Comparison of ENCODE assay signal across 8 cellular contexts in the genomic region with DNA sequence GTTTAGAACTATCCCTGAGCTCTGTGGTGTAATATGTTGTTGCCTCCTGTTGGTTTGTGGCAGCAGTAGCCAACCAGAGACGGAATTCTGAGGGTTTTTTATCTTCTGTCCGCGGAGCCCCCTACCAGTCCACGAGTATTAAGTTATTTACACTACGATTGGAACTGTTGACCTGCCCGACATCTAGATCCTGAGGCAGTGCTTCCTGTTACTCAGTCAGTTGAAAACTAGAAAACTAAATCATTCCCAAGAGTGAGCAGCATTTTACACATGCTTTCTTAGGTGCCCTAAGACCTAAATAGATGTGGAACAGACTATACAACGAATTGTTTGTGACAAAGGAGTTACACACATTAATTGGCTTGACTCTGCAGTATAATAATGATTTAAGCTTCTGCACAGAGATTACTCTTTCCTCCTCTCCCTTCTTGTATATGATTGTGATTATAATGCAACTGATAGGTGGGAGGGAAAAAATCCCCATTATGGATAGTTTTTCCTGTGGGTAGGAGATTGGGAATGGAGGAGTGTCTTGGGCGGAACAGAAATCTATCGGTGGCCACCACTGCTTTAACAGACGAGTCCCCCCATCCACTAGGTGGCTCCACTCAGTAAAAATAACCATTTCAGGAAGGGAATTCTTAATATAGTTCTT. TPM values are rescaled to one million over a fixed set of nuclear protein-coding genes. Genes with fewer than 3 reads are reported as not detected.
DNase-seq lines count a peak whose midpoint lies in the region; ATAC-seq, FAIRE-seq and TF ChIP-seq lines count a peak whose summit lies in the region.

No MANE protein-coding gene starts in this region.

- 0% methylated on average over 10 of the region's 10 CpGs for WGBS in K562 (ENCODE audit: insufficient coverage, low coverage, missing lambda C conversion rate)

- peak overlapping the region; percentile 91 for H3K27ac ChIP-seq in SJSA1
- peak overlapping the region; percentile 97 for H3K27ac ChIP-seq in K562 (ENCODE audit: extremely low read depth, low read depth, low read length)
- peak overlapping the region; percentile 99 for H3K27ac ChIP-seq in kidney (ENCODE audit: low read depth in 2 of 2, low read length in 2 of 2)

- ATAC-seq in K562 (peak; percentile 42), HG03039 (IDR thresholded peaks at IDR 0.05; ENCODE audit: unreplicated experiment) (no peak)

- H4K20me1 ChIP-seq in K562 (replicated peaks; ENCODE audit: control insufficient read depth, insufficient read depth, low read length): peaks cover 9% of the 10 kb centered on the region; the same call in 1 of the 2 replicates

- peak in 1 of 2 experiments; percentile 9; a peak in 1 of 4 replicates for TF ChIP-seq RAD21 in K562 (CRISPR knock-in tag; conservative IDR thresholded peaks at IDR 0.05 in 1 of 2, IDR thresholded peaks at IDR 0.05 in 1 of 2)

- peak overlapping the region; percentile 95 for H3K4me2 ChIP-seq in K562 (ENCODE audit: insufficient read depth, low read length)

- H3K4me3 ChIP-seq in SJSA1 (peak overlapping the region; percentile 92), K562 (peak overlapping the region; percentile 94), kidney (ENCODE audit: low read length in 2 of 2) (peak overlapping the region; percentile 55 to 89)

- H2AFZ ChIP-seq in K562 (ENCODE audit: low read depth, low read length): peak overlapping the region; percentile 76

- H3K4me1 ChIP-seq in SJSA1 (replicated peaks) (peaks cover 14% of the 10 kb centered on the region), K562 (replicated peaks in 1 of 2; ENCODE audit: control insufficient read depth in 2 of 2, insufficient read depth in 2 of 2, low read length in 2 of 2) (peaks cover 7 to 11% of the 10 kb centered on the region in 2 experiments; a peak in 3 of 5 replicates), kidney (ENCODE audit: control insufficient read depth in 1 of 2, insufficient read depth in 1 of 2, low read depth in 1 of 2, low read length in 2 of 2) (peaks cover 5 to 16% of the 10 kb centered on the region in 2 donors)

- intact Hi-C loops in K562 (cut with micrococcal nuclease): loop anchor here (2.0 to 10.0 kb wide), 2 partner anchors 63 to 129 kb away; no protein-coding TSS in a partner anchor
- intact Hi-C loops in kidney (cut with DNase I): no loop called here

- FAIRE-seq in K562 (lab: Jason Lieb, UNC): peak; percentile 70
- FAIRE-seq in kidney (lab: Jason Lieb, UNC): no peak

- POLR2A ChIA-PET in K562 (lab: Yijun Ruan, JAX): interaction anchor here (0.9 to 1.9 kb wide), 5 partner anchors 10 to 189 kb away, joined by 3 to 8 read pairs (median 4); no protein-coding TSS in a partner anchor

- TF ChIP-seq CTCF in K562 (IDR thresholded peaks at IDR 0.05 in 2 of 3, conservative IDR thresholded peaks at IDR 0.05 in 1 of 3; ENCODE audit: insufficient read depth in 2 of 3, low read depth in 1 of 3, low read length in 3 of 3) (peak; percentile 49 to 75 (median 70); a peak in 5 of 6 replicates), kidney (IDR thresholded peaks at IDR 0.05; ENCODE audit: borderline replicate concordance, extremely low read depth, insufficient read depth) (peak; percentile 36)

- BruUV-seq in K562 (replicated peaks; lab: Mats Ljungman, UMichigan): TSS peak; percentile 36

- H3K9me1 ChIP-seq in K562 (ENCODE audit: control insufficient read depth, insufficient read depth, low read length): no peaks in the 10 kb centered on the region

- H3K27me3 ChIP-seq in SJSA1 (replicated peaks): no peaks in the 10 kb centered on the region
- no peaks in the 10 kb centered on the region for H3K27me3 ChIP-seq in K562 (ENCODE audit: control insufficient read depth in 2 of 2, insufficient read depth in 2 of 2, low read length in 2 of 2)

- no peak; the same call in 1 of the 2 replicates for TF ChIP-seq EP300 in K562 (IDR thresholded peaks at IDR 0.05; ENCODE audit: low read length)

- H3K9ac ChIP-seq in K562 (ENCODE audit: insufficient read depth in 1 of 2, low read depth in 2 of 2, low read length in 2 of 2) (peak overlapping the region; percentile 89 to 97; a peak in 3 of 4 replicates), kidney (ENCODE audit: low read length in 2 of 2) (peak overlapping the region; percentile 13 to 88)

- TF ChIP-seq POLR2A in K562 (conservative IDR thresholded peaks at IDR 0.05): no peak

- CTCF ChIA-PET in K562 (lab: Yijun Ruan, JAX; ENCODE audit: low intra/inter-chr PET ratio): no interaction called here

- in situ Hi-C loops in K562 (cut with MboI): no loop called here

- DNase-seq in activated gamma-delta T cell treated with Interleukin-2 at 50 U/mL for 16 hours (peak; percentile 24), activated gamma-delta T cell (lab: John Stamatoyannopoulos, UW) (no peak), LoVo (ENCODE audit: low spot score) (peak; percentile 80), SJSA1 (ENCODE audit: low read depth in 1 of 2, low spot score in 2 of 2) (peak; percentile 38 to 47), K562 (ENCODE audit: extremely low read depth in 1 of 4, low spot score in 3 of 4) (peak; percentile 52 to 82 (median 59)), kidney (no peak)
- DNase-seq in stimulated activated CD4-positive, alpha-beta T cell treated with anti-CD3 and anti-CD28 coated beads, Interleukin-4, amount 100 ng/mL, for 1 hour: peak; percentile 29

- peaks cover 44% of the 10 kb centered on the region for H3K36me3 ChIP-seq in SJSA1
- peaks cover 32% of the 10 kb centered on the region for H3K36me3 ChIP-seq in K562 (ENCODE audit: control insufficient read depth, insufficient read depth, low read length)
- peaks cover 3 to 19% of the 10 kb centered on the region in 2 donors for H3K36me3 ChIP-seq in kidney (ENCODE audit: control insufficient read depth in 1 of 2, insufficient read depth in 2 of 2, low read length in 2 of 2)

- peaks cover 57% of the 10 kb centered on the region for H3K79me2 ChIP-seq in K562 (ENCODE audit: control insufficient read depth, insufficient read depth, low read length)

- H3K9me3 ChIP-seq in SJSA1 (replicated peaks) (no peaks in the 10 kb centered on the region), K562 (replicated peaks; ENCODE audit: control insufficient read depth, insufficient read depth, low read depth, low read length) (no peaks in the 10 kb centered on the region), kidney (ENCODE audit: control insufficient read depth in 1 of 2, low read length in 2 of 2) (no peaks in the 10 kb centered on the region)

TF ChIP-seq in K562, 482 proteins besides CTCF, POLR2A, EP300 and RAD21 (continues in another document):
- TF ChIP-seq, protein P1, sequence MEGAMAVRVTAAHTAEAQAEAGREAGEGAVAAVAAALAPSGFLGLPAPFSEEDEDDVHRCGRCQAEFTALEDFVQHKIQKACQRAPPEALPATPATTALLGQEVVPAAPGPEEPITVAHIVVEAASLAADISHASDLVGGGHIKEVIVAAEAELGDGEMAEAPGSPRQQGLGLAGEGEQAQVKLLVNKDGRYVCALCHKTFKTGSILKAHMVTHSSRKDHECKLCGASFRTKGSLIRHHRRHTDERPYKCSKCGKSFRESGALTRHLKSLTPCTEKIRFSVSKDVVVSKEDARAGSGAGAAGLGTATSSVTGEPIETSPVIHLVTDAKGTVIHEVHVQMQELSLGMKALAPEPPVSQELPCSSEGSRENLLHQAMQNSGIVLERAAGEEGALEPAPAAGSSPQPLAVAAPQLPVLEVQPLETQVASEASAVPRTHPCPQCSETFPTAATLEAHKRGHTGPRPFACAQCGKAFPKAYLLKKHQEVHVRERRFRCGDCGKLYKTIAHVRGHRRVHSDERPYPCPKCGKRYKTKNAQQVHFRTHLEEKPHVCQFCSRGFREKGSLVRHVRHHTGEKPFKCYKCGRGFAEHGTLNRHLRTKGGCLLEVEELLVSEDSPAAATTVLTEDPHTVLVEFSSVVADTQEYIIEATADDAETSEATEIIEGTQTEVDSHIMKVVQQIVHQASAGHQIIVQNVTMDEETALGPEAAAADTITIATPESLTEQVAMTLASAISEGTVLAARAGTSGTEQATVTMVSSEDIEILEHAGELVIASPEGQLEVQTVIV (CRISPR knock-in tag; IDR thresholded peaks at IDR 0.05; ENCODE audit: borderline replicate concordance): no peak
- TF ChIP-seq FOSL1 (tag; conservative IDR thresholded peaks at IDR 0.05) (no peak), POLR2B (IDR thresholded peaks at IDR 0.05; ENCODE audit: low read depth, partially characterized antibody) (no peak), ELF2 (CRISPR knock-in tag; IDR thresholded peaks at IDR 0.05) (no peak)

RNA-seq across cellular contexts. Expression of a gene that starts 1.7 kb away (rescaled TPM):
- total RNA-seq in SJSA1 (2014; rRNA removed; shearing (Covaris generic)): 15.7 TPM in 1 of 2 replicates, not detected in the other
- total RNA-seq in K562 (2011; cell fraction: chromatin; rRNA removed; ENCODE audit: low replicate concordance): 10.0 and 28.1 TPM in 2 replicates
- 10.7 and 10.8 TPM in 2 replicates for total RNA-seq in K562 (2011; cell fraction: nucleolus; rRNA removed)
- total RNA-seq in K562 (2011; cell fraction: nucleoplasm; rRNA removed): 15.0 and 29.0 TPM in 2 replicates
- total RNA-seq in K562 (2014; rRNA removed) (13.1 and 14.6 TPM in 2 replicates), K562 (2014; rRNA removed; fragmentation: Illumina TruSeq; extraction: Trizol) (10.0 and 12.7 TPM in 2 replicates), K562 (2015; rRNA removed; fragmentation: Illumina TruSeq; extraction: Trizol) (9.7 and 10.3 TPM in 2 replicates), K562 (2021) (60.9 and 62.7 TPM in 2 replicates), kidney (43.7 TPM)
- polyA plus RNA-seq in K562 (2011; rRNA removed) (17.1 and 17.9 TPM in 2 replicates), K562 (2014; fragmentation: Illumina TruSeq; extraction: Trizol) (57.0 and 67.5 TPM in 2 replicates), K562 (2014; fragmentation: Nextera tagmentation; extraction: Ambion mirVana) (10 to 100 TPM in 1 of 2 experiments, 1 to 10 TPM in 1; 3.7 to 13.6 TPM), K562 (2014; rRNA removed) (12.4 and 12.9 TPM in 2 replicates), kidney (ENCODE audit: insufficient read depth, low read depth, low replicate concordance) (16.5 TPM)
- polyA plus RNA-seq in K562 (2011; cell fraction: cytosol; rRNA removed): 1.9 and 10.8 TPM in 2 replicates
- 6.9 and 10.5 TPM in 2 replicates for polyA plus RNA-seq in K562 (2011; cell fraction: nucleus; rRNA removed)
- polyA plus RNA-seq in K562 (2012): 41.6 and 51.3 TPM in 2 replicates
- 23.4 and 25.8 TPM in 2 replicates for polyA minus RNA-seq in K562 (2011; rRNA and poly(A)+ RNA removed)
- polyA minus RNA-seq in K562 (2011; cell fraction: cytosol; rRNA and poly(A)+ RNA removed): 24.8 and 25.0 TPM in 2 replicates
- 16.0 and 19.1 TPM in 2 replicates for polyA minus RNA-seq in K562 (2011; cell fraction: nucleus; rRNA and poly(A)+ RNA removed)

Comparison
In these comparisons a context has a peak if more than half of its experiments do, and no peak if none do; other contexts are left out.
1. DNase-seq: peak in activated gamma-delta T cell treated with Interleukin-2 at 50 U/mL for 16 hours (single experiment), LoVo (single experiment), SJSA1 (2 of 2), K562 (4 of 4) and stimulated activated CD4-positive, alpha-beta T cell treated with anti-CD3 and anti-CD28 coated beads, Interleukin-4, amount 100 ng/mL, for 1 hour (single experiment); none in activated gamma-delta T cell (single experiment) and kidney (single experiment).
2. Peak in every context shown above with its lines, with median percentiles within 50 percentile points of each other: H3K27ac ChIP-seq and H3K4me3 ChIP-seq.